In genomic region chr12:65539062-65539461, GRCh38 we compare ENCODE assay signal across 17 cellular contexts.
DNase-seq lines count a peak whose midpoint lies in the region; ATAC-seq and TF ChIP-seq lines count a peak whose summit lies in the region.
"Had no signal": no experiment of that assay in that cellular context is flagged by ENCODE, and none has a peak within 500 bp of the region (broad histone marks: within the 10 kb centered on the region; RNA-seq: fewer than 3 reads in every experiment).

No MANE protein-coding gene starts in this region.

- H3K79me2 ChIP-seq in PC-3 (ENCODE audit: low read length), result no peaks in the 10 kb centered on the region

- no peak overlapping the region for H3K4me3 ChIP-seq in PC-3 (ENCODE audit: low read length)
- H3K4me3 ChIP-seq in lung, result no peak overlapping the region
- H3K4me3 ChIP-seq: BLaER1, GM23338 had no signal

- no peak overlapping the region for H3K4me2 ChIP-seq in PC-3 (ENCODE audit: low read length)
- H3K4me2 ChIP-seq: BLaER1, GM23338 had no signal

- WGBS in lung, 2 donors, result 69 to 81% methylated on average over 2 of the region's 2 CpGs

- H2AFZ ChIP-seq in PC-3 (ENCODE audit: low read length), result no peak overlapping the region
- H2AFZ ChIP-seq: GM23338 had no signal

- POLR2A ChIA-PET in PC-3 (lab: Charles Lee; ENCODE audit: unreplicated experiment), result no interaction called here

- H3K36me3 ChIP-seq in PC-3 (ENCODE audit: low read depth, low read length), result peaks cover 19% of the 10 kb centered on the region; the same call in 1 of the 2 replicates
- H3K36me3 ChIP-seq in lung (ENCODE audit: control insufficient read depth in 2 of 2, insufficient read depth in 2 of 2, low read length in 2 of 2), result no peaks in the 10 kb centered on the region
- H3K36me3 ChIP-seq: BLaER1 had no signal

- no peaks in the 10 kb centered on the region for H4K20me1 ChIP-seq in PC-3 (ENCODE audit: low read length)
- H4K20me1 ChIP-seq: BLaER1 had no signal

- peaks cover 33% of the 10 kb centered on the region for H3K9me3 ChIP-seq in PC-3 (ENCODE audit: low read length)
- peaks cover 2 to 4% of the 10 kb centered on the region in 2 donors for H3K9me3 ChIP-seq in lung (ENCODE audit: control insufficient read depth in 2 of 2, insufficient read depth in 1 of 2, low read length in 1 of 2)

- ATAC-seq in PC-3 (no peak), lung (ENCODE audit: insufficient read depth, low FRiP score) (peak; percentile 21), HG03097 (IDR thresholded peaks at IDR 0.05; ENCODE audit: low FRiP score, unreplicated experiment) (no peak), sciatic nerve (no peak)
- ATAC-seq: GM23338 had no signal

- DNase-seq in DMS53 treated with DMSO at 0.1 percent for 48 hours (lab: John Stamatoyannopoulos, UW; ENCODE audit: unreplicated experiment), result peak; percentile 64
- DNase-seq in PC-3, result no peak
- DNase-seq in lung (ENCODE audit: low spot score), result no peak
- DNase-seq in SW480 (ENCODE audit: low spot score), result no peak
- no peak for DNase-seq in sciatic nerve (ENCODE audit: low spot score)
- DNase-seq: AML-193; Caco-2; CD8-positive, alpha-beta memory T cell; DMS 273 treated with DMSO at 0.1 percent for 48 hours; DMS79 treated with DMSO at 0.1 percent for 48 hours; EL; GDM1; H9; KG1 had no signal

- no peaks in the 10 kb centered on the region for H3K27me3 ChIP-seq in PC-3 (ENCODE audit: low read length)
- no peaks in the 10 kb centered on the region for H3K27me3 ChIP-seq in lung (ENCODE audit: control insufficient read depth, insufficient read depth)
- H3K27me3 ChIP-seq: BLaER1 had no signal

- TF ChIP-seq CTCF in PC-3 (conservative IDR thresholded peaks at IDR 0.05; ENCODE audit: low read depth, low read length), result no peak
- no peak for TF ChIP-seq CTCF in lung (IDR thresholded peaks at IDR 0.05; ENCODE audit: control extremely low read depth, extremely low read depth)

- peaks cover 39% of the 10 kb centered on the region for H3K4me1 ChIP-seq in PC-3 (ENCODE audit: insufficient read depth, low read length)
- H3K4me1 ChIP-seq in lung (ENCODE audit: control insufficient read depth in 2 of 2, insufficient read depth in 2 of 2, low read length in 2 of 2), result no peaks in the 10 kb centered on the region

- intact Hi-C loops in PC-3 (cut with micrococcal nuclease) (loop anchor here (5.0 kb wide), 1 partner anchor 63 kb away; no protein-coding TSS in a partner anchor), sciatic nerve (cut with DNase I) (no loop called here)

- no peak overlapping the region for H3K9ac ChIP-seq in PC-3 (ENCODE audit: low read length)
- H3K9ac ChIP-seq: BLaER1 had no signal

- BruUV-seq in PC-3 (replicated peaks; lab: Mats Ljungman, UMichigan), result no TSS peak

- no peaks in the 10 kb centered on the region for H3K9me2 ChIP-seq in PC-3 (replicated peaks; ENCODE audit: low read length)

- peaks cover 10% of the 10 kb centered on the region for H3F3A ChIP-seq in PC-3 (ENCODE audit: low read length, unreplicated experiment)

- 0 out of 2 replicates have a peak overlapping the region, but pooled peaks have one; percentile 89 for H3K27ac ChIP-seq in PC-3 (ENCODE audit: low read length)
- no peak overlapping the region for H3K27ac ChIP-seq in lung (ENCODE audit: low read depth in 1 of 2, low read length in 1 of 2)
- H3K27ac ChIP-seq: BLaER1 had no signal

- CTCF ChIA-PET in PC-3 (lab: Charles Lee), result no interaction called here
